ENCODE assay signal across 1 cellular context in genomic region chr15:79615754-79616153, GRCh38.
TF ChIP-seq lines count a peak whose summit lies in the region.

No MANE protein-coding gene starts in this region.

TF ChIP-seq in A549, 52 proteins besides CTCF, POLR2A, EP300 and RAD21 (continued from another document):
- TF ChIP-seq USF2 (IDR thresholded peaks at IDR 0.05): no peak
- TF ChIP-seq SMC3 (IDR thresholded peaks at IDR 0.05): no peak
